17 cellular contexts compared by ENCODE assay signal in the genomic region with DNA sequence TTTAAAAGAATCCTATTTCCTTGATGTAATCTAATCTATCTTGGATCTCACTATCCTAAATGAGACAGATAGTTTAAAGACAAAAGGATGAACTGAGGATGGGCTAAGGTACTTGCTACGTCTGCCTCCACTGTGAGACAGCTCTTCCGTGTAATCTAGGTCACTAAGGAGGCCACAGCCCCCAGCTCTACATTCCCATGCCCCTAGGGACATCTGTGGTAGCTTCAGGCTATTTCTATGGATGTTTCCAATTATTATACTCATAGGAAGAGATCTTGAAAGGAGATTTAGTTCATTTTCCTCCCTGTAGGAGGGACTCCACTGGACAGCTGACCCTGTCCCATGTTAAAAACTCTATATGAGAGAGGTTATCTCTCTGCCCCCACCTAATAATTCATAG.
"Had no signal": no experiment of that assay in that cellular context is flagged by ENCODE, and none has a peak within 500 bp of the region (broad histone marks: within the 10 kb centered on the region; RNA-seq: fewer than 3 reads in every experiment).

No MANE protein-coding gene starts in this region.

- DNase-seq: IMR-90, Karpas-422, KG1, MM.1S, NCI-H1092 treated with DMSO at 0.1 percent for 48 hours, NCI-H1436, NCI-H187, NCI-H2029, NCI-H2081 treated with DMSO at 0.1 percent for 48 hours, NCI-H345, NCI-H446 treated with DMSO at 0.1 percent for 48 hours, NCI-H510A treated with DMSO at 0.1 percent for 48 hours, NCI-H526, Right ventricle myocardium superior, RPMI8226, SIG-M5 had no signal

- ATAC-seq: HepG2 had no signal
